ENCODE assay signal across 8 cellular contexts in the genomic region with DNA sequence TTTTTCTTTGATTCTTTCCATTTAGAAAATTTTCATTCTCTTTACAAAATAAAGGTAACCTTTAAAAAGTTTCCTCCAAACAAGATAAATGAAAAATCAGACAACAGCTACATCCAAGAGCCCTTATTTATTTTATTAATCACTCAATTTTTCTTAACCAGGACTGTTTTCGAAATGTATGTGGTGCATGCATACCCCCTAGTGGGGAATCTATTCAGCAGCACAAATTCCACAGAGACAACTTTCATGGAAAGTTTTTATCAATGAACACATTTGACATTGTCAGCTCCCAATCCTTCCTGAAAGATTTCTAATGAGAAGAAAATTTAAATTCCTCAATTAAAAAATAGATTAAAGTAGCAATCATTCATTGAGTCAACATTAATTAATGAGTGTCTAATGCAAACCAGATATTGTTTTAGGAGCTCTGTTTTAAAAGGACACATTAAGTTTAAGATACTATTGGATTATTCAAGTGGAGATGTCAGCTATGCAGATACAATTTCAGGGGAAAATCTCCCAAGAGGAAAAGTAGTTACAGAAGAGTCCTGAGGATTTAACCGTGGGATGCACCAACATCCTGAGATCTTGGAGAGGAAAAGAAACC. TPM values are rescaled to one million over a fixed set of nuclear protein-coding genes. Genes with fewer than 3 reads are reported as not detected.
DNase-seq lines count a peak whose midpoint lies in the region; ATAC-seq, FAIRE-seq and TF ChIP-seq lines count a peak whose summit lies in the region.

No MANE protein-coding gene starts in this region.

- no peaks in the 10 kb centered on the region for H4K20me1 ChIP-seq in GM12878 (ENCODE audit: control insufficient read depth, insufficient read depth)

- 0% methylated on average over 2 of the region's 2 CpGs for WGBS in GM12878 (ENCODE audit: insufficient coverage, insufficient replicate concordance, low lambda C conversion rate, missing lambda C conversion rate)
- 28 to 42% methylated on average over 2 of the region's 2 CpGs for WGBS in sigmoid colon, 2 donors

- H3K27me3 ChIP-seq in HL-60 (ENCODE audit: insufficient read depth, poor library complexity, severe bottlenecking), result peaks cover 20% of the 10 kb centered on the region
- no peaks in the 10 kb centered on the region; a peak in 2 of 4 replicates for H3K27me3 ChIP-seq in GM12878 (replicated peaks in 1 of 2; ENCODE audit: control insufficient read depth in 2 of 2, insufficient read depth in 2 of 2, low read length in 1 of 2)
- H3K27me3 ChIP-seq in sigmoid colon, result peaks cover 0 to 6% (median 0%) of the 10 kb centered on the region in 3 donors

- no peak overlapping the region for H3K4me2 ChIP-seq in GM12878 (ENCODE audit: control insufficient read depth, insufficient read depth)

- H3K36me3 ChIP-seq in GM12878 (ENCODE audit: control insufficient read depth in 2 of 2, insufficient read depth in 2 of 2, low read length in 1 of 2), result no peaks in the 10 kb centered on the region
- H3K36me3 ChIP-seq in sigmoid colon, result no peaks in the 10 kb centered on the region

- FAIRE-seq in GM12878 (lab: Jason Lieb, UNC), result peak; percentile 35

- TF ChIP-seq CTCF in HL-60 (IDR thresholded peaks at IDR 0.05; ENCODE audit: insufficient read depth, low read length) (peak; percentile 23), GM12878 (IDR thresholded peaks at IDR 0.05 in 2 of 3, conservative IDR thresholded peaks at IDR 0.05 in 1 of 3; ENCODE audit: control insufficient read depth in 2 of 3, extremely low read depth in 1 of 3, insufficient read depth in 1 of 3, low read depth in 3 of 3, low read length in 3 of 3) (peak; percentile 58 to 69 (median 66)), sigmoid colon (IDR thresholded peaks at IDR 0.05) (peak in 1 of 4 experiments; percentile 37)

- H3K9me3 ChIP-seq in GM12878 (replicated peaks; ENCODE audit: control insufficient read depth, insufficient read depth, low read length) (no peaks in the 10 kb centered on the region), sigmoid colon (no peaks in the 10 kb centered on the region)

- H3K9ac ChIP-seq in GM12878 (ENCODE audit: control insufficient read depth, insufficient read depth, low read length), result no peak overlapping the region

- BruUV-seq in GM12878 (replicated peaks; lab: Mats Ljungman, UMichigan), result no TSS peak

- DNase-seq in CD1c-positive myeloid dendritic cell (ENCODE audit: extremely low spot score) (peak; percentile 44), HL-60 (ENCODE audit: low read depth in 1 of 2, low spot score in 1 of 2) (peak in 1 of 2 experiments; percentile 24), GM12878 (ENCODE audit: low read depth, low spot score) (no peak), lung microvascular endothelial cell (ENCODE audit: low read depth in 2 of 2) (peak; percentile 55 to 70), NCI-H2107 treated with DMSO at 0.1 percent for 48 hours (lab: John Stamatoyannopoulos, UW; ENCODE audit: unreplicated experiment) (no peak), NCI-H1436 (lab: John Stamatoyannopoulos, UW) (no peak), sigmoid colon (no peak), NCI-H128 (lab: John Stamatoyannopoulos, UW; ENCODE audit: unreplicated experiment) (no peak)

- no peak overlapping the region for H3K4me3 ChIP-seq in HL-60 (replicated peaks; ENCODE audit: insufficient read depth, low read length)
- H3K4me3 ChIP-seq in GM12878, result no peak overlapping the region
- no peak overlapping the region for H3K4me3 ChIP-seq in sigmoid colon

- RAD21 ChIA-PET in GM12878 (lab: Charles Lee; ENCODE audit: unreplicated experiment), result interaction anchor here (0.6 to 1.7 kb wide), 2 partner anchors 112 to 115 kb away, joined by 3 to 6 read pairs; no protein-coding TSS in a partner anchor

- peak; percentile 23; the same call in 1 of the 3 replicates for ATAC-seq in GM12878

- POLR2A ChIA-PET in GM12878 (lab: Charles Lee), result no interaction called here

- TF ChIP-seq POLR2A in GM12878 (IDR thresholded peaks at IDR 0.05; ENCODE audit: low read depth, low read length), result no peak
- no peak for TF ChIP-seq POLR2A in sigmoid colon (IDR thresholded peaks at IDR 0.05)

- CTCF ChIA-PET in GM12878 (lab: Yijun Ruan, JAX), result interaction anchor here (0.6 to 4.1 kb wide), 8 partner anchors 9 to 1413 kb away, joined by 3 to 23 read pairs (median 8); partner anchors contain the start of gene RPP30

- TF ChIP-seq RAD21 in GM12878 (IDR thresholded peaks at IDR 0.05; ENCODE audit: insufficient read depth, low read depth, low read length), result peak; percentile 76

- H3K27ac ChIP-seq in HL-60 (replicated peaks) (no peak overlapping the region), GM12878 (ENCODE audit: control insufficient read depth, insufficient read depth) (no peak overlapping the region), sigmoid colon (no peak overlapping the region)

- H3K4me1 ChIP-seq in GM12878 (ENCODE audit: control insufficient read depth, insufficient read depth, low read length) (no peaks in the 10 kb centered on the region), sigmoid colon (peaks cover 0 to 7% (median 0%) of the 10 kb centered on the region in 4 donors)

- intact Hi-C loops in GM12878 (cut with micrococcal nuclease; ENCODE audit: unreplicated experiment) (loop anchor here (1.0 to 10.0 kb wide), 3 partner anchors 112 to 1070 kb away; no protein-coding TSS in a partner anchor), sigmoid colon (cut with DNase I) (no loop called here)

- TF ChIP-seq EP300 in GM12878 (IDR thresholded peaks at IDR 0.05; ENCODE audit: borderline replicate concordance in 1 of 2, control insufficient read depth in 1 of 2, low read depth in 2 of 2, low read length in 2 of 2), result no peak
- TF ChIP-seq EP300 in sigmoid colon (IDR thresholded peaks at IDR 0.05), result no peak

- SMC1A ChIA-PET in GM12878 (lab: Charles Lee; ENCODE audit: uncharacterized antibody, unreplicated experiment), result interaction anchor here (0.7 to 1.4 kb wide), 3 partner anchors 12 to 112 kb away, joined by 3 to 8 read pairs (median 3); no protein-coding TSS in a partner anchor

- no peak overlapping the region for H2AFZ ChIP-seq in GM12878 (ENCODE audit: control insufficient read depth, low read depth, low read length)

- in situ Hi-C loops in GM12878 (cut with MboI), result no loop called here

- H3K79me2 ChIP-seq in GM12878 (ENCODE audit: control insufficient read depth, insufficient read depth, low read length), result no peaks in the 10 kb centered on the region

RNA-seq across cellular contexts. Expression of gene HTR7, which starts 5.2 kb away (rescaled TPM):
- total RNA-seq in GM12878 (2013; cell fraction: nucleolus; rRNA removed), result 10.0 and 10.2 TPM in 2 replicates
- total RNA-seq in GM12878 (2014; rRNA removed) (0.06 and 0.11 TPM in 2 replicates), GM12878 (2014; rRNA removed; fragmentation: Illumina TruSeq; extraction: Trizol) (not detected in 2 replicates), GM12878 (2021) (not detected in 2 replicates), lung microvascular endothelial cell (under 0.01 TPM in 2 replicates), sigmoid colon (1 to 10 TPM in 2 of 4 donors, under 1 TPM in 2; 0.68 to 1.4 (median 0.99) TPM)
- polyA plus RNA-seq in GM12878 (2011; ENCODE audit: low read depth), result not detected
- polyA plus RNA-seq in GM12878 (2011; rRNA removed) (1.2 and 1.3 TPM in 2 replicates), GM12878 (2014; fragmentation: Illumina TruSeq; extraction: Trizol) (0.01 TPM in 1 of 2 replicates, not detected in the other), GM12878 (2014; fragmentation: Nextera tagmentation; extraction: Ambion mirVana) (under 1 TPM; 0.04 to 0.06 TPM), GM12878 (2014; rRNA removed) (0.08 TPM in 1 of 2 replicates, not detected in the other), GM12878 (2016; fragmentation: Nextera tagmentation; extraction: Ambion mirVana) (not detected), sigmoid colon (under 1 TPM in 2 of 3 donors, not detected in 1; 0.31 to 0.46 TPM)
- 0.95 and 1.3 TPM in 2 replicates for polyA plus RNA-seq in GM12878 (2011; cell fraction: cytosol; rRNA removed)
- 1.1 and 1.4 TPM in 2 replicates for polyA plus RNA-seq in GM12878 (2011; cell fraction: nucleus; rRNA removed)
- not detected in 2 replicates for polyA plus RNA-seq in GM12878 (2012)
- polyA minus RNA-seq in GM12878 (2011; rRNA and poly(A)+ RNA removed), result 2.8 and 3.9 TPM in 2 replicates
- polyA minus RNA-seq in GM12878 (2011; cell fraction: cytosol; rRNA and poly(A)+ RNA removed), result 0.80 and 0.83 TPM in 2 replicates
- polyA minus RNA-seq in GM12878 (2011; cell fraction: nucleus; rRNA and poly(A)+ RNA removed), result 5.1 and 7.1 TPM in 2 replicates

RNA-seq across cellular contexts. Expression of gene RPP30, which starts 8.8 kb away (rescaled TPM):
- 47.7 and 48.2 TPM in 2 replicates for total RNA-seq in GM12878 (2013; cell fraction: nucleolus; rRNA removed)
- total RNA-seq in GM12878 (2014; rRNA removed) (70.7 and 78.9 TPM in 2 replicates), GM12878 (2014; rRNA removed; fragmentation: Illumina TruSeq; extraction: Trizol) (71.1 and 71.2 TPM in 2 replicates), GM12878 (2021) (48.0 and 51.4 TPM in 2 replicates), lung microvascular endothelial cell (20.2 and 24.0 TPM in 2 replicates), sigmoid colon (10 to 100 TPM; 14.7 to 41.3 (median 33.3) TPM)
- 34.3 TPM for polyA plus RNA-seq in GM12878 (2011; ENCODE audit: low read depth)
- polyA plus RNA-seq in GM12878 (2011; rRNA removed) (62.2 and 81.9 TPM in 2 replicates), GM12878 (2014; fragmentation: Illumina TruSeq; extraction: Trizol) (73.9 and 85.6 TPM in 2 replicates), GM12878 (2014; fragmentation: Nextera tagmentation; extraction: Ambion mirVana) (100 to 1,000 TPM; 178 to 208 TPM), GM12878 (2014; rRNA removed) (56.5 and 65.4 TPM in 2 replicates), GM12878 (2016; fragmentation: Nextera tagmentation; extraction: Ambion mirVana) (100 to 1,000 TPM; 127 to 129 TPM), sigmoid colon (10 to 100 TPM; 24.5 to 30.6 (median 26.4) TPM)
- 29.5 and 31.7 TPM in 2 replicates for polyA plus RNA-seq in GM12878 (2011; cell fraction: cytosol; rRNA removed)
- 43.1 and 45.5 TPM in 2 replicates for polyA plus RNA-seq in GM12878 (2011; cell fraction: nucleus; rRNA removed)
- 41.8 and 46.5 TPM in 2 replicates for polyA plus RNA-seq in GM12878 (2012)
- polyA minus RNA-seq in GM12878 (2011; rRNA and poly(A)+ RNA removed), result 41.0 and 47.5 TPM in 2 replicates
- 16.3 and 19.8 TPM in 2 replicates for polyA minus RNA-seq in GM12878 (2011; cell fraction: cytosol; rRNA and poly(A)+ RNA removed)
- 16.0 and 22.0 TPM in 2 replicates for polyA minus RNA-seq in GM12878 (2011; cell fraction: nucleus; rRNA and poly(A)+ RNA removed)

RNA-seq across cellular contexts. Expression of gene ANKRD1, which starts 57.9 kb away (rescaled TPM):
- total RNA-seq in GM12878 (2013; cell fraction: nucleolus; rRNA removed), result not detected in 2 replicates
- total RNA-seq in GM12878 (2014; rRNA removed) (not detected in 2 replicates), GM12878 (2014; rRNA removed; fragmentation: Illumina TruSeq; extraction: Trizol) (not detected in 2 replicates), GM12878 (2021) (not detected in 2 replicates), lung microvascular endothelial cell (224 and 350 TPM in 2 replicates), sigmoid colon (not detected)
- polyA plus RNA-seq in GM12878 (2011; ENCODE audit: low read depth), result not detected
- polyA plus RNA-seq in GM12878 (2011; rRNA removed) (not detected in 2 replicates), GM12878 (2014; fragmentation: Illumina TruSeq; extraction: Trizol) (0.11 TPM in 1 of 2 replicates, not detected in the other), GM12878 (2014; fragmentation: Nextera tagmentation; extraction: Ambion mirVana) (not detected), GM12878 (2014; rRNA removed) (not detected in 2 replicates), GM12878 (2016; fragmentation: Nextera tagmentation; extraction: Ambion mirVana) (not detected), sigmoid colon (1 to 10 TPM; 2.4 to 8.4 (median 2.5) TPM)
- polyA plus RNA-seq in GM12878 (2011; cell fraction: cytosol; rRNA removed), result 0.03 TPM in 1 of 2 replicates, not detected in the other
- 0.04 TPM in 1 of 2 replicates, not detected in the other for polyA plus RNA-seq in GM12878 (2011; cell fraction: nucleus; rRNA removed)
- not detected in 2 replicates for polyA plus RNA-seq in GM12878 (2012)
- not detected in 2 replicates for polyA minus RNA-seq in GM12878 (2011; rRNA and poly(A)+ RNA removed)
- polyA minus RNA-seq in GM12878 (2011; cell fraction: cytosol; rRNA and poly(A)+ RNA removed), result not detected in 2 replicates
- polyA minus RNA-seq in GM12878 (2011; cell fraction: nucleus; rRNA and poly(A)+ RNA removed), result not detected in 2 replicates

Comparison
In these comparisons a context has a peak if more than half of its experiments do, and no peak if none do; other contexts are left out.
1. DNase-seq: peak in CD1c-positive myeloid dendritic cell (single experiment) and lung microvascular endothelial cell (2 of 2); none in GM12878 (single experiment), NCI-H2107 treated with DMSO at 0.1 percent for 48 hours (single experiment), NCI-H1436 (single experiment), sigmoid colon (single experiment) and NCI-H128 (single experiment).
2. RNA of gene ANKRD1, which starts 57.9 kb away (total RNA-seq): 224 to 350 TPM in lung microvascular endothelial cell; not detected in GM12878 and not detected in sigmoid colon; every median in the first group is over 100 times any median in the second.